Comparison of ENCODE assay signal across 8 cellular contexts in the genomic region with DNA sequence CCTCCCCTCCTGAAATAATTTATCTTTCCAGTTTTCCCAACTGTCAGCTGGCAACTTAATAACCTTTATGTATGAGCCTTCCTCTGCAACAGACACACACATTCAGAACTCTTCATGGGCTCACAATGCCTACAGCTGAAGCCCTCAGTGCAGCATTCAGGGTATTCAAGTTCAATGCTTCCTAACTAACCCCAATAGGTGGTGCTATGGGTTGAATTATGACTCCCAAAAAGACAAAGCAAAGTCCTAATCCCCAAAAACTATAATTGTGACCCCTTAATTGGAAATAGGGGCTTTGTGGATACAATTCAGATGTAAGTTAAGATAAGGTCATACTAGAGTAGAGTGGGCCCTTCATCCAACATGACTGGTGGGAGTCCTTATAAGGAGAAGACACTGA.
A peak's percentile ranks its signal among the peaks of the same experiment; 100 is the strongest.
DNase-seq lines count a peak whose midpoint lies in the region; ATAC-seq and TF ChIP-seq lines count a peak whose summit lies in the region.
"Had no signal": no experiment of that assay in that cellular context is flagged by ENCODE, and none has a peak within 500 bp of the region (broad histone marks: within the 10 kb centered on the region; RNA-seq: fewer than 3 reads in every experiment).

No MANE protein-coding gene starts in this region.

- CTCF ChIA-PET in GM10248 (lab: Yijun Ruan, JAX) = interaction anchor here (0.7 to 1.4 kb wide), 3 partner anchors 9 to 25 kb away, joined by 3 to 4 read pairs (median 4); no protein-coding TSS in a partner anchor

- no peak for ATAC-seq in HG03571 (IDR thresholded peaks at IDR 0.05; ENCODE audit: unreplicated experiment)

- POLR2A ChIA-PET in GM10248 (lab: Yijun Ruan, JAX) = no interaction called here

- TF ChIP-seq CTCF in GM10248 (IDR thresholded peaks at IDR 0.05; ENCODE audit: control extremely low read depth, extremely low read depth, low read depth, missing control alignments) = peak; percentile 23

- DNase-seq in GM10248 (ENCODE audit: extremely low spot score) (no peak), HT1080 (ENCODE audit: low read depth) (peak; percentile 7), amniotic epithelial cell (ENCODE audit: low read depth) (peak; percentile 3), left kidney (ENCODE audit: low read depth, low spot score) (peak; percentile 40), NCI-H2196 (lab: John Stamatoyannopoulos, UW; ENCODE audit: unreplicated experiment) (no peak), T-helper 9 cell (no peak)
- DNase-seq: NCI-H345 had no signal

Comparison
In these comparisons a context has a peak if more than half of its experiments do, and no peak if none do; other contexts are left out.
1. DNase-seq: peak in HT1080 (single experiment), amniotic epithelial cell (single experiment) and left kidney (single experiment); none in GM10248 (single experiment), NCI-H2196 (single experiment) and T-helper 9 cell (single experiment).